Comparison of ENCODE assay signal across 33 cellular contexts in the genomic region with DNA sequence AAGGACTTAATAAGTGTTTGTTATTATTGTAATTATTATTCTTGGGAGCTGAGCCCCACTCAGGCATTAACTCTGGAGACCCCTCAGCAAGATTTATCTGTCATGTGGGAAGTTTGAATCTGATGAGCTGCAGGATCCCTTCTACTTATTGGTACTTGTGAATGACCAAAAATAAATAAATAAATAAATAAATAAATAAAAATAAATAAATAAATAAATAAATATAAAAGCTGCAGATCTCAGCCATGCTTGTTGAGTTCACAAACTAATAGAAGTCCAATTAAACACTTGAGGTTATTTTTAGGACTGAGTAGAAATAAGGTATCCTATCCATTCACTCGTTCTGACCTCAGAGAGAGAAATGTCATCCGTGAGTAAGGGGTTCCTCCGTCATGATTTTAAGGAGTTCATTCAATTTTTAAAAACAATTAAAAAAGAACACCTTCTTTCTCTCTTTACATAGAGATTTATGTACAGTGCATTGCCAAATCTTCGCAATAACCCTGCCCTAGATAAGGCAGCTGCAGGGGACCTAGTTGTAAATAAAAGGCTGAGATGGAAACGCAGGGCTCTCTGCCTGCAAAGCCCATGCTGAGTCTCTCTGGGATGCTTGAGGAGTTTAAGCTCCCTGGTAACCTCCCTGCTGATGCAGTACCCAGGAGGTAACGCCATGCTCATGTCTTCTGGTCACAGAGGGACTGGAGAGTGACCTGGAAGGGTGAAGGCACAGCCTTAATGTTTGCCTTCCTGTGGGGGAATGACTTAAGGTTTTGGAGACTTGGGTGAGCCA. TPM values are rescaled to one million over a fixed set of nuclear protein-coding genes. Genes with fewer than 3 reads are reported as not detected.
"Had no signal": no experiment of that assay in that cellular context is flagged by ENCODE, and none has a peak within 500 bp of the region (broad histone marks: within the 10 kb centered on the region; RNA-seq: fewer than 3 reads in every experiment).

No MANE protein-coding gene starts in this region.

- H3K4me1 ChIP-seq: body of pancreas, heart right ventricle, right lobe of liver, testis had no signal

- H3K27me3 ChIP-seq: body of pancreas, cardiac muscle cell, heart right ventricle, right lobe of liver, testis had no signal

- H3K27me3 Mint-ChIP-seq: activated naive CD4-positive, alpha-beta T cell treated with anti-CD3 and anti-CD28 coated beads, Interleukin-2, amount 50 U/mL, for 24 hours; naive B cell had no signal

- H3K36me3 Mint-ChIP-seq: activated naive CD4-positive, alpha-beta T cell treated with anti-CD3 and anti-CD28 coated beads, Interleukin-2, amount 50 U/mL, for 24 hours; naive B cell; type B pancreatic cell had no signal

- DNase-seq: activated CD4-positive, alpha-beta T cell treated with anti-CD3 and anti-CD28 coated beads for 1 hour; activated CD4-positive, alpha-beta T cell treated with anti-CD3 and anti-CD28 coated beads, Interleukin-2, amount 50 U/mL, for 1 hour; activated gamma-delta T cell treated with Interleukin-2 at 50 U/mL for 16 hours; activated T-cell treated with anti-CD3 and anti-CD28 coated beads, Interleukin-2, amount 50 U/mL, for 1 hour; anterior cingulate cortex; effector CD4-positive, alpha-beta T cell; erythroblast; foreskin fibroblast; heart right ventricle; left colon; mesendoderm; naive B cell; posterior cingulate gyrus; right lobe of liver; small intestine; stimulated activated CD4-positive, alpha-beta T cell treated with anti-CD3 and anti-CD28 coated beads, Interleukin-15, amount 100 ng/mL, for 24 hours; stimulated activated CD4-positive, alpha-beta T cell treated with anti-CD3 and anti-CD28 coated beads, Interleukin-2, amount 100 ng/mL, for 48 hours; stimulated activated naive CD4-positive, alpha-beta T cell; testis; WERI-Rb-1 had no signal

- H3K36me3 ChIP-seq: cardiac muscle cell, heart right ventricle, right lobe of liver, WERI-Rb-1 had no signal

- ATAC-seq: body of pancreas, heart right ventricle, left colon, right lobe of liver had no signal

- H3K9me3 Mint-ChIP-seq: activated naive CD4-positive, alpha-beta T cell treated with anti-CD3 and anti-CD28 coated beads, Interleukin-2, amount 50 U/mL, for 24 hours; T-helper 2 cell treated with Interferon-gamma antibody and Interleukin-4, amounts not matched to agents 5 μg/mL and 100 μg/mL, for 36 hours; type B pancreatic cell had no signal

- H3K27ac ChIP-seq: body of pancreas, cardiac muscle cell, heart right ventricle, right lobe of liver, testis, WERI-Rb-1 had no signal

- H3K4me3 Mint-ChIP-seq: activated naive CD4-positive, alpha-beta T cell treated with anti-CD3 and anti-CD28 coated beads, Interleukin-2, amount 50 U/mL, for 24 hours; dendritic cell treated with granulocyte-macrophage colony-stimulating factor and Interleukin-4, amounts not matched to agents 40 ng/mL and 50 ng/mL, for 4 days; naive B cell; T-helper 2 cell treated with Interferon-gamma antibody and Interleukin-4, amounts not matched to agents 5 μg/mL and 100 μg/mL, for 36 hours; type B pancreatic cell had no signal

- H3K4me3 ChIP-seq: body of pancreas, cardiac muscle cell, heart right ventricle, right lobe of liver, testis had no signal

- H3K27ac Mint-ChIP-seq: activated naive CD4-positive, alpha-beta T cell treated with anti-CD3 and anti-CD28 coated beads, Interleukin-2, amount 50 U/mL, for 24 hours; dendritic cell treated with granulocyte-macrophage colony-stimulating factor and Interleukin-4, amounts not matched to agents 40 ng/mL and 50 ng/mL, for 4 days; T-helper 2 cell treated with Interferon-gamma antibody and Interleukin-4, amounts not matched to agents 5 μg/mL and 100 μg/mL, for 36 hours; type B pancreatic cell had no signal

- H3K4me1 Mint-ChIP-seq: activated naive CD4-positive, alpha-beta T cell treated with anti-CD3 and anti-CD28 coated beads, Interleukin-2, amount 50 U/mL, for 24 hours had no signal

- H3K9me3 ChIP-seq: body of pancreas, heart right ventricle, right lobe of liver, testis had no signal

RNA-seq across cellular contexts. Expression of gene EFCAB9, which starts 1.2 kb away (rescaled TPM):
- total RNA-seq: body of pancreas, cardiac muscle cell, cerebellum, fibroblast of lung, heart right ventricle, left colon, lower leg skin, mucosa of gallbladder, omental fat pad, right lobe of liver had no signal
- polyA plus RNA-seq: cardiac muscle cell, fibroblast of lung, heart right ventricle, keratinocyte, neural cell, small intestine had no signal
